ENCODE assay signal across 21 cellular contexts in genomic region chr5:78659714-78660113, GRCh38. TPM values are rescaled to one million over a fixed set of nuclear protein-coding genes. Genes with fewer than 3 reads are reported as not detected.
A peak's percentile ranks its signal among the peaks of the same experiment; 100 is the strongest.
DNase-seq lines count a peak whose midpoint lies in the region; ATAC-seq and TF ChIP-seq lines count a peak whose summit lies in the region.
"Had no signal": no experiment of that assay in that cellular context is flagged by ENCODE, and none has a peak within 500 bp of the region (broad histone marks: within the 10 kb centered on the region; RNA-seq: fewer than 3 reads in every experiment).

No MANE protein-coding gene starts in this region.

- DNase-seq in heart right ventricle, result no peak
- DNase-seq in Right ventricle myocardium superior, result no peak
- peak; percentile 62 for DNase-seq in astrocyte of the spinal cord (ENCODE audit: low read depth, low spot score)
- peak; percentile 86 for DNase-seq in iris pigment epithelial cell (ENCODE audit: low read depth)
- DNase-seq in hepatic stellate cell (ENCODE audit: low spot score), result no peak
- no peak for DNase-seq in CD4-positive, alpha-beta memory T cell
- DNase-seq in cerebellum (ENCODE audit: low spot score), result no peak
- DNase-seq: activated naive CD8-positive, alpha-beta T cell treated with anti-CD3 and anti-CD28 coated beads, Interleukin-2, amount 10 ng/mL, durations not matched to agents 7 days and 5 days; CD4-positive, CD25-positive, alpha-beta regulatory T cell; foreskin melanocyte; HCEC 1CT; lower lobe of right lung; naive thymus-derived CD8-positive, alpha-beta T cell; NCI-H1417; NCI-H774; stimulated activated naive CD4-positive, alpha-beta T cell treated with Interleukin-2 at 50 U/mL for 16 hours; SW 1271; transverse colon; WERI-Rb-1 had no signal

- peaks cover 2 to 13% of the 10 kb centered on the region in 2 donors for H3K27me3 Mint-ChIP-seq in CD4-positive, alpha-beta memory T cell

- no peaks in the 10 kb centered on the region for H3K36me3 Mint-ChIP-seq in CD4-positive, alpha-beta memory T cell
- H3K36me3 Mint-ChIP-seq: activated naive CD8-positive, alpha-beta T cell treated with anti-CD3 and anti-CD28 coated beads, Interleukin-2, amount 10 ng/mL, durations not matched to agents 7 days and 5 days; CD4-positive, CD25-positive, alpha-beta regulatory T cell; naive thymus-derived CD8-positive, alpha-beta T cell had no signal

- intact Hi-C loops in heart right ventricle (cut with DNase I) (loop anchor here in 1 of 10 donors (10.0 kb wide), 1 partner anchor 95 kb away; no protein-coding TSS in a partner anchor), Right ventricle myocardium superior (cut with DNase I) (loop anchor here (10.0 kb wide), 1 partner anchor 245 kb away; no protein-coding TSS in a partner anchor)
- intact Hi-C loops in CD4-positive, alpha-beta memory T cell (cut with micrococcal nuclease), result no loop called here

- POLR2A ChIA-PET in CD4-positive, alpha-beta memory T cell (lab: Charles Lee; ENCODE audit: partially characterized antibody), result no interaction called here

- CTCF ChIA-PET in CD4-positive, alpha-beta memory T cell (lab: Charles Lee; ENCODE audit: partially characterized antibody), result no interaction called here

- ATAC-seq in heart right ventricle (peak in 4 of 8 donors; percentile 35 to 65 (median 54)), Right ventricle myocardium superior (ENCODE audit: poor library complexity) (no peak), HG03108 (IDR thresholded peaks at IDR 0.05; ENCODE audit: unreplicated experiment) (no peak)
- ATAC-seq: lower lobe of right lung; naive thymus-derived CD8-positive, alpha-beta T cell; Panc1 had no signal

- no peaks in the 10 kb centered on the region for H3K4me1 Mint-ChIP-seq in CD4-positive, alpha-beta memory T cell
- H3K4me1 Mint-ChIP-seq: activated naive CD8-positive, alpha-beta T cell treated with anti-CD3 and anti-CD28 coated beads, Interleukin-2, amount 10 ng/mL, durations not matched to agents 7 days and 5 days; CD4-positive, CD25-positive, alpha-beta regulatory T cell; naive thymus-derived CD8-positive, alpha-beta T cell had no signal

- no peak overlapping the region for H3K4me3 Mint-ChIP-seq in CD4-positive, alpha-beta memory T cell
- H3K4me3 Mint-ChIP-seq: activated naive CD8-positive, alpha-beta T cell treated with anti-CD3 and anti-CD28 coated beads, Interleukin-2, amount 10 ng/mL, durations not matched to agents 7 days and 5 days; CD4-positive, CD25-positive, alpha-beta regulatory T cell; naive thymus-derived CD8-positive, alpha-beta T cell had no signal

- H3K36me3 ChIP-seq in heart right ventricle, result no peaks in the 10 kb centered on the region
- no peaks in the 10 kb centered on the region for H3K36me3 ChIP-seq in CD4-positive, alpha-beta memory T cell (ENCODE audit: insufficient read depth, low read length)
- H3K36me3 ChIP-seq: lower lobe of right lung, transverse colon, WERI-Rb-1 had no signal

- H3K27me3 ChIP-seq in heart right ventricle, result no peaks in the 10 kb centered on the region
- no peaks in the 10 kb centered on the region for H3K27me3 ChIP-seq in CD4-positive, alpha-beta memory T cell (ENCODE audit: insufficient read depth, low read length)
- H3K27me3 ChIP-seq: transverse colon had no signal

- H3K4me1 ChIP-seq in heart right ventricle, result peaks cover 0 to 31% (median 13%) of the 10 kb centered on the region in 9 donors
- no peaks in the 10 kb centered on the region for H3K4me1 ChIP-seq in CD4-positive, alpha-beta memory T cell (ENCODE audit: insufficient read depth, low read length)
- H3K4me1 ChIP-seq: transverse colon had no signal

- H3K4me3 ChIP-seq in heart right ventricle (no peak overlapping the region), astrocyte of the spinal cord (ENCODE audit: low read depth, low read length) (no peak overlapping the region)
- H3K4me3 ChIP-seq in CD4-positive, alpha-beta memory T cell (ENCODE audit: low read length in 2 of 2), result no peak overlapping the region
- H3K4me3 ChIP-seq: lower lobe of right lung, transverse colon had no signal

- peak overlapping the region in 6 of 10 donors; percentile 24 to 63 (median 34) for H3K27ac ChIP-seq in heart right ventricle
- H3K27ac ChIP-seq in CD4-positive, alpha-beta memory T cell (ENCODE audit: low read depth, low read length), result no peak overlapping the region
- H3K27ac ChIP-seq: lower lobe of right lung, transverse colon, WERI-Rb-1 had no signal

- no peaks in the 10 kb centered on the region for H3K9me3 ChIP-seq in heart right ventricle
- no peaks in the 10 kb centered on the region for H3K9me3 ChIP-seq in CD4-positive, alpha-beta memory T cell (ENCODE audit: control insufficient read depth in 1 of 2, low read length in 2 of 2)
- H3K9me3 ChIP-seq: lower lobe of right lung, transverse colon had no signal

- in situ Hi-C loops in astrocyte of the spinal cord (cut with HindIII; ENCODE audit: low sequenced_read_pairs), result no loop called here

- peaks cover 0 to 1% (median 0%) of the 10 kb centered on the region in 8 donors for H3K9me3 Mint-ChIP-seq in CD4-positive, alpha-beta memory T cell
- H3K9me3 Mint-ChIP-seq: activated naive CD8-positive, alpha-beta T cell treated with anti-CD3 and anti-CD28 coated beads, Interleukin-2, amount 10 ng/mL, durations not matched to agents 7 days and 5 days; naive thymus-derived CD8-positive, alpha-beta T cell had no signal

- no peak overlapping the region for H3K27ac Mint-ChIP-seq in CD4-positive, alpha-beta memory T cell
- H3K27ac Mint-ChIP-seq: activated naive CD8-positive, alpha-beta T cell treated with anti-CD3 and anti-CD28 coated beads, Interleukin-2, amount 10 ng/mL, durations not matched to agents 7 days and 5 days; CD4-positive, CD25-positive, alpha-beta regulatory T cell; naive thymus-derived CD8-positive, alpha-beta T cell had no signal

- no peak for TF ChIP-seq CTCF in heart right ventricle (IDR thresholded peaks at IDR 0.05)
- TF ChIP-seq CTCF in astrocyte of the spinal cord (IDR thresholded peaks at IDR 0.05; ENCODE audit: low read depth, low read length), result no peak

- 15 to 32% methylated on average over 3 of the region's 3 CpGs for WGBS in heart right ventricle, 2 donors

RNA-seq across cellular contexts. Expression of gene LHFPL2, which starts 11.1 kb away (rescaled TPM):
- total RNA-seq in heart right ventricle (10 to 100 TPM in 1 of 10 donors, 1 to 10 TPM in 9; 3.8 to 14.9 (median 5.1) TPM), Right ventricle myocardium superior (5.0 TPM), cerebellum (34.2 TPM)
- polyA plus RNA-seq in heart right ventricle, result 1 to 10 TPM; 2.4 to 5.7 TPM
- total RNA-seq in CD4-positive, alpha-beta memory T cell, result 1 to 10 TPM; 2.7 TPM
- under 1 TPM; 0.25 to 0.40 TPM for polyA plus RNA-seq in CD4-positive, alpha-beta memory T cell

Comparison
In these comparisons a context has a peak if more than half of its experiments do, and no peak if none do; other contexts are left out.
1. DNase-seq: peak in astrocyte of the spinal cord (single experiment) and iris pigment epithelial cell (single experiment); none in heart right ventricle (0 of 2), Right ventricle myocardium superior (single experiment), hepatic stellate cell (single experiment), CD4-positive, alpha-beta memory T cell (0 of 5) and cerebellum (single experiment).